In genomic region chr15:79050977-79051376, GRCh38 we compare ENCODE assay signal across 20 cellular contexts. TPM values are rescaled to one million over a fixed set of nuclear protein-coding genes. Genes with fewer than 3 reads are reported as not detected.
DNase-seq lines count a peak whose midpoint lies in the region; ATAC-seq and TF ChIP-seq lines count a peak whose summit lies in the region.
"Had no signal": no experiment of that assay in that cellular context is flagged by ENCODE, and none has a peak within 500 bp of the region (broad histone marks: within the 10 kb centered on the region; RNA-seq: fewer than 3 reads in every experiment).

No MANE protein-coding gene starts in this region.

- peak overlapping the region in 2 of 10 experiments; percentile 3 to 21; a peak in 2 of 20 replicates for H3K4me3 ChIP-seq in BLaER1 treated with 17β-estradiol and CSF1 and Interleukin-3, amounts not matched to agents 10 nM and 100 nM
- H3K4me3 ChIP-seq in GM23248, result no peak overlapping the region
- H3K4me3 ChIP-seq in osteoblast (ENCODE audit: insufficient read depth, low read length), result no peak overlapping the region
- H3K4me3 ChIP-seq: Peyer's patch had no signal

- H3K9me3 ChIP-seq in BLaER1 treated with 17β-estradiol and CSF1 and Interleukin-3, amounts not matched to agents 10 nM and 100 nM (replicated peaks in 1 of 11), result peaks cover 0 to 4% (median 0%) of the 10 kb centered on the region in 11 experiments; a peak in 2 of 22 replicates
- no peaks in the 10 kb centered on the region for H3K9me3 ChIP-seq in GM23248 (ENCODE audit: low read depth)
- no peaks in the 10 kb centered on the region for H3K9me3 ChIP-seq in osteoblast (ENCODE audit: low read depth, low read length)
- H3K9me3 ChIP-seq: Peyer's patch had no signal

- intact Hi-C loops in activated CD4-positive, alpha-beta memory T cell treated with anti-CD3 and anti-CD28 coated beads for 36 hours (cut with micrococcal nuclease), result no loop called here

- peaks cover 2% of the 10 kb centered on the region for H3K27me3 Mint-ChIP-seq in activated CD4-positive, alpha-beta memory T cell treated with anti-CD3 and anti-CD28 coated beads for 36 hours

- no peak overlapping the region for H3K27ac Mint-ChIP-seq in activated CD4-positive, alpha-beta memory T cell treated with anti-CD3 and anti-CD28 coated beads for 36 hours
- H3K27ac Mint-ChIP-seq: H9 had no signal

- 66 to 67% methylated on average over 5 of the region's 5 CpGs for WGBS in GM23248 (ENCODE audit: low coverage in 1 of 2, low lambda C conversion rate in 2 of 2, missing lambda C conversion rate in 2 of 2), 2 experiments

- in situ Hi-C loops in GM23248 (cut with MboI), result no loop called here

- peak; percentile 8 for DNase-seq in RPMI7951 (ENCODE audit: low read depth)
- DNase-seq in midbrain (lab: John Stamatoyannopoulos, UW), result peak; percentile 43
- peak; percentile 22 for DNase-seq in retina
- no peak for DNase-seq in GM23248
- DNase-seq in activated CD4-positive, alpha-beta memory T cell treated with anti-CD3 and anti-CD28 coated beads for 36 hours, result no peak
- no peak for DNase-seq in osteoblast (ENCODE audit: insufficient read length, low spot score, missing footprints)
- DNase-seq: ACHN; COR-L47; DMS 273 treated with DMSO at 0.1 percent for 48 hours; H9; MM.1S; NCI-H1092; NCI-H1694; NCI-H2171; NK-92 treated with Interleukin-12 subunit alpha and Interleukin-12 subunit beta, amount 100 ng/mL, for 24 hours; Peyer's patch had no signal

- no peak overlapping the region for H3K4me3 Mint-ChIP-seq in activated CD4-positive, alpha-beta memory T cell treated with anti-CD3 and anti-CD28 coated beads for 36 hours
- H3K4me3 Mint-ChIP-seq: H9 had no signal

- no peak for ATAC-seq in HG03457 (IDR thresholded peaks at IDR 0.05; ENCODE audit: unreplicated experiment)
- ATAC-seq: Right ventricle myocardium inferior had no signal

- H3K27me3 ChIP-seq in BLaER1 treated with 17β-estradiol and CSF1 and Interleukin-3, amounts not matched to agents 10 nM and 100 nM, result peaks cover 0 to 7% (median 0%) of the 10 kb centered on the region in 11 experiments; a peak in 3 of 22 replicates
- H3K27me3 ChIP-seq in GM23248 (replicated peaks; ENCODE audit: insufficient read depth) (peaks cover 6% of the 10 kb centered on the region), osteoblast (ENCODE audit: insufficient read depth, low read length) (peaks cover 3% of the 10 kb centered on the region)
- H3K27me3 ChIP-seq: Peyer's patch had no signal

- POLR2A ChIA-PET in activated CD4-positive, alpha-beta memory T cell treated with anti-CD3 and anti-CD28 coated beads for 36 hours (lab: Charles Lee), result no interaction called here

- no peaks in the 10 kb centered on the region for H3K36me3 ChIP-seq in BLaER1 treated with 17β-estradiol and CSF1 and Interleukin-3, amounts not matched to agents 10 nM and 100 nM
- H3K36me3 ChIP-seq in GM23248 (ENCODE audit: low read depth) (no peaks in the 10 kb centered on the region), osteoblast (ENCODE audit: insufficient read depth, low read length) (no peaks in the 10 kb centered on the region)
- H3K36me3 ChIP-seq: Peyer's patch had no signal

- peak overlapping the region in 1 of 11 experiments; percentile 20; a peak in 2 of 22 replicates for H3K9ac ChIP-seq in BLaER1 treated with 17β-estradiol and CSF1 and Interleukin-3, amounts not matched to agents 10 nM and 100 nM
- no peak overlapping the region for H3K9ac ChIP-seq in GM23248

- H3K9me3 Mint-ChIP-seq in activated CD4-positive, alpha-beta memory T cell treated with anti-CD3 and anti-CD28 coated beads for 36 hours, result no peaks in the 10 kb centered on the region
- H3K9me3 Mint-ChIP-seq: H9 had no signal

- H3K36me3 Mint-ChIP-seq in activated CD4-positive, alpha-beta memory T cell treated with anti-CD3 and anti-CD28 coated beads for 36 hours, result no peaks in the 10 kb centered on the region

- no peak overlapping the region for H2AFZ ChIP-seq in GM23248
- H2AFZ ChIP-seq in osteoblast (ENCODE audit: low read length), result no peak overlapping the region

- no peaks in the 10 kb centered on the region; a peak in 1 of 22 replicates for H4K20me1 ChIP-seq in BLaER1 treated with 17β-estradiol and CSF1 and Interleukin-3, amounts not matched to agents 10 nM and 100 nM
- H4K20me1 ChIP-seq in GM23248 (ENCODE audit: insufficient read depth) (no peaks in the 10 kb centered on the region), osteoblast (ENCODE audit: insufficient read depth, low read length) (peaks cover 3% of the 10 kb centered on the region)

- H3K79me2 ChIP-seq in GM23248 (ENCODE audit: insufficient read depth) (no peaks in the 10 kb centered on the region), osteoblast (ENCODE audit: insufficient read depth, low read length) (no peaks in the 10 kb centered on the region)

- H3K4me2 ChIP-seq in BLaER1 treated with 17β-estradiol and CSF1 and Interleukin-3, amounts not matched to agents 10 nM and 100 nM, result peak overlapping the region in 10 of 11 experiments; percentile 8 to 86 (median 78); a peak in 20 of 22 replicates
- H3K4me2 ChIP-seq in GM23248 (ENCODE audit: unreplicated experiment) (no peak overlapping the region), osteoblast (ENCODE audit: insufficient read depth, low read length) (no peak overlapping the region)

- H3K4me1 Mint-ChIP-seq in activated CD4-positive, alpha-beta memory T cell treated with anti-CD3 and anti-CD28 coated beads for 36 hours (ENCODE audit: low read depth), result no peaks in the 10 kb centered on the region
- H3K4me1 Mint-ChIP-seq: H9 had no signal

- peaks cover 12 to 48% (median 31%) of the 10 kb centered on the region in 10 experiments; a peak in 19 of 20 replicates for H3K4me1 ChIP-seq in BLaER1 treated with 17β-estradiol and CSF1 and Interleukin-3, amounts not matched to agents 10 nM and 100 nM
- H3K4me1 ChIP-seq in GM23248 (ENCODE audit: insufficient read depth) (no peaks in the 10 kb centered on the region), osteoblast (ENCODE audit: insufficient read depth, low read length) (no peaks in the 10 kb centered on the region)
- H3K4me1 ChIP-seq: Peyer's patch had no signal

- CTCF ChIA-PET in activated CD4-positive, alpha-beta memory T cell treated with anti-CD3 and anti-CD28 coated beads for 36 hours (lab: Charles Lee), result no interaction called here

- no peak overlapping the region for H3K27ac ChIP-seq in BLaER1 treated with 17β-estradiol and CSF1 and Interleukin-3, amounts not matched to agents 10 nM and 100 nM
- no peak overlapping the region for H3K27ac ChIP-seq in GM23248
- no peak overlapping the region for H3K27ac ChIP-seq in osteoblast (ENCODE audit: low read depth, low read length)
- H3K27ac ChIP-seq: Peyer's patch had no signal

- no peaks in the 10 kb centered on the region for H3F3A ChIP-seq in GM23248 (ENCODE audit: insufficient read depth)

- no peak for TF ChIP-seq CTCF in osteoblast (IDR thresholded peaks at IDR 0.05; ENCODE audit: extremely low read depth, low read depth, low read length)

- no peaks in the 10 kb centered on the region for H3K9me2 ChIP-seq in GM23248 (ENCODE audit: insufficient read depth)

RNA-seq across cellular contexts. Expression of gene RASGRF1, which starts 39.6 kb away (rescaled TPM):
- total RNA-seq in RPMI7951 (2014; rRNA removed; shearing (Covaris generic)), result 7.5 and 8.7 TPM in 2 replicates
- not detected in 2 replicates for total RNA-seq in GM23248 (2014; rRNA removed; shearing (Covaris generic))
- not detected in 2 replicates for polyA plus RNA-seq in GM23248 (2016; fragmentation: Nextera tagmentation; extraction: Ambion mirVana)
- total RNA-seq in activated CD4-positive, alpha-beta memory T cell treated with anti-CD3 and anti-CD28 coated beads for 36 hours, result under 1 TPM in 1 of 2 experiments, not detected in 1; 0.02 TPM
- under 0.01 TPM in 1 of 2 replicates, not detected in the other for total RNA-seq in osteoblast
- total RNA-seq: NCI-H460, Right ventricle myocardium inferior had no signal

Comparison
In these comparisons a context has a peak if more than half of its experiments do, and no peak if none do; other contexts are left out.
1. H3K4me2 ChIP-seq: peak in BLaER1 treated with 17β-estradiol and CSF1 and Interleukin-3, amounts not matched to agents 10 nM and 100 nM (10 of 11); none in GM23248 (single experiment) and osteoblast (single experiment).
2. DNase-seq: peak in RPMI7951 (single experiment), midbrain (single experiment) and retina (single experiment); none in GM23248 (single experiment), activated CD4-positive, alpha-beta memory T cell treated with anti-CD3 and anti-CD28 coated beads for 36 hours (single experiment) and osteoblast (single experiment).